ENCODE assay signal across 11 cellular contexts in genomic region chr2:197131558-197131855, GRCh38.
DNase-seq lines count a peak whose midpoint lies in the region; ATAC-seq and TF ChIP-seq lines count a peak whose summit lies in the region.
"Had no signal": no experiment of that assay in that cellular context is flagged by ENCODE, and none has a peak within 500 bp of the region (broad histone marks: within the 10 kb centered on the region; RNA-seq: fewer than 3 reads in every experiment).

No MANE protein-coding gene starts in this region.

- H3K79me2 ChIP-seq in GM23338 (replicated peaks; ENCODE audit: insufficient read depth), result no peaks in the 10 kb centered on the region

- no peak overlapping the region for H3K4me2 ChIP-seq in GM23338

- ATAC-seq in GM21723 (IDR thresholded peaks at IDR 0.05; ENCODE audit: unreplicated experiment) (peak; percentile 71), HG03460 (IDR thresholded peaks at IDR 0.05; ENCODE audit: unreplicated experiment) (peak; percentile 72), GM23338 (no peak)
- ATAC-seq in naive thymus-derived CD4-positive, alpha-beta T cell, result no peak
- ATAC-seq: psoas muscle had no signal

- DNase-seq in T-helper 1 cell, result no peak
- no peak for DNase-seq in naive thymus-derived CD4-positive, alpha-beta T cell
- DNase-seq in NCI-H2081 treated with DMSO at 0.1 percent for 48 hours (lab: John Stamatoyannopoulos, UW), result no peak
- DNase-seq in SIG-M5 treated with dmso at 0.1 percent for 504 hours (lab: John Stamatoyannopoulos, UW; ENCODE audit: unreplicated experiment), result no peak
- no peak for DNase-seq in GM23338 (ENCODE audit: low spot score)
- DNase-seq: NCI-H1436 treated with DMSO at 0.1 percent for 48 hours, psoas muscle had no signal

- H2AFZ ChIP-seq in GM23338, result no peak overlapping the region

- H3K36me3 ChIP-seq in naive thymus-derived CD4-positive, alpha-beta T cell (ENCODE audit: control insufficient read depth in 2 of 3, insufficient read depth in 3 of 3, low read length in 3 of 3), result peaks cover 7 to 30% (median 12%) of the 10 kb centered on the region in 3 experiments
- no peaks in the 10 kb centered on the region for H3K36me3 ChIP-seq in GM23338 (ENCODE audit: insufficient read depth)

- no peaks in the 10 kb centered on the region for H3K27me3 ChIP-seq in naive thymus-derived CD4-positive, alpha-beta T cell (ENCODE audit: control insufficient read depth in 2 of 2, insufficient read depth in 2 of 2, low read length in 2 of 2)
- no peaks in the 10 kb centered on the region for H3K27me3 ChIP-seq in GM23338 (ENCODE audit: insufficient read depth)

- H3K4me3 Mint-ChIP-seq in T-helper 1 cell treated with Interleukin-12 subunit alpha and Interleukin-12 subunit beta and Interleukin-4 antibody, amounts not matched to agents 30 μg/mL and 1 μg/mL, for 36 hours, result no peak overlapping the region
- H3K4me3 Mint-ChIP-seq in naive thymus-derived CD4-positive, alpha-beta T cell, result peak overlapping the region in 6 of 10 donors; percentile 2 to 70 (median 27)
- no peak overlapping the region for H3K4me3 Mint-ChIP-seq in GM23338

- peaks cover 47 to 58% of the 10 kb centered on the region in 2 donors for H3K4me1 ChIP-seq in naive thymus-derived CD4-positive, alpha-beta T cell (ENCODE audit: control insufficient read depth in 2 of 2, insufficient read depth in 2 of 2, low read length in 2 of 2)
- H3K4me1 ChIP-seq in GM23338 (ENCODE audit: insufficient read depth), result no peaks in the 10 kb centered on the region
- H3K4me1 ChIP-seq: psoas muscle had no signal

- no peak overlapping the region for H3K4me3 ChIP-seq in naive thymus-derived CD4-positive, alpha-beta T cell (ENCODE audit: low read length)
- no peak overlapping the region for H3K4me3 ChIP-seq in GM23338
- H3K4me3 ChIP-seq: psoas muscle had no signal

- peaks cover 62% of the 10 kb centered on the region for H3K4me1 Mint-ChIP-seq in T-helper 1 cell treated with Interleukin-12 subunit alpha and Interleukin-12 subunit beta and Interleukin-4 antibody, amounts not matched to agents 30 μg/mL and 1 μg/mL, for 36 hours (ENCODE audit: low read depth)
- H3K4me1 Mint-ChIP-seq in naive thymus-derived CD4-positive, alpha-beta T cell, result peaks cover 68 to 95% (median 87%) of the 10 kb centered on the region in 7 donors
- peaks cover 6% of the 10 kb centered on the region for H3K4me1 Mint-ChIP-seq in GM23338

- H3K36me3 Mint-ChIP-seq in T-helper 1 cell treated with Interleukin-12 subunit alpha and Interleukin-12 subunit beta and Interleukin-4 antibody, amounts not matched to agents 30 μg/mL and 1 μg/mL, for 36 hours (ENCODE audit: low read depth), result peaks cover 52% of the 10 kb centered on the region
- H3K36me3 Mint-ChIP-seq in naive thymus-derived CD4-positive, alpha-beta T cell, result peaks cover 6 to 45% (median 39%) of the 10 kb centered on the region in 5 donors
- no peaks in the 10 kb centered on the region for H3K36me3 Mint-ChIP-seq in GM23338 (ENCODE audit: low read depth)

- CTCF ChIA-PET in naive thymus-derived CD4-positive, alpha-beta T cell (lab: Charles Lee), result no interaction called here

- no peaks in the 10 kb centered on the region for H3K9me2 ChIP-seq in GM23338 (ENCODE audit: insufficient read depth)

- H3K9me3 ChIP-seq in naive thymus-derived CD4-positive, alpha-beta T cell (ENCODE audit: control insufficient read depth in 2 of 3, low read length in 3 of 3), result no peaks in the 10 kb centered on the region
- H3K9me3 ChIP-seq: psoas muscle had no signal

- no peak for TF ChIP-seq CTCF in GM23338 (conservative IDR thresholded peaks at IDR 0.05; ENCODE audit: low read depth in 2 of 2)

- intact Hi-C loops in naive thymus-derived CD4-positive, alpha-beta T cell (cut with micrococcal nuclease), result loop anchor here (2.0 to 5.0 kb wide), 3 partner anchors 21 to 181 kb away; partner anchors contain the start of gene ANKRD44 (in 1 of the 2)

- POLR2A ChIA-PET in naive thymus-derived CD4-positive, alpha-beta T cell (lab: Charles Lee), result interaction anchor here (1.1 to 1.2 kb wide), 2 partner anchors 14 to 18 kb away, joined by 4 to 5 read pairs; no protein-coding TSS in a partner anchor

- H3K9me3 Mint-ChIP-seq in T-helper 1 cell treated with Interleukin-12 subunit alpha and Interleukin-12 subunit beta and Interleukin-4 antibody, amounts not matched to agents 30 μg/mL and 1 μg/mL, for 36 hours, result no peaks in the 10 kb centered on the region
- H3K9me3 Mint-ChIP-seq in naive thymus-derived CD4-positive, alpha-beta T cell, result peaks cover 0 to 7% (median 0%) of the 10 kb centered on the region in 11 donors
- H3K9me3 Mint-ChIP-seq in GM23338, result no peaks in the 10 kb centered on the region

- no peaks in the 10 kb centered on the region; the same call in 1 of the 2 replicates for H4K20me1 ChIP-seq in GM23338 (replicated peaks; ENCODE audit: insufficient read depth)

- no peaks in the 10 kb centered on the region for H3K27me3 Mint-ChIP-seq in T-helper 1 cell treated with Interleukin-12 subunit alpha and Interleukin-12 subunit beta and Interleukin-4 antibody, amounts not matched to agents 30 μg/mL and 1 μg/mL, for 36 hours (ENCODE audit: low read depth)
- no peaks in the 10 kb centered on the region for H3K27me3 Mint-ChIP-seq in naive thymus-derived CD4-positive, alpha-beta T cell
- peaks cover 3% of the 10 kb centered on the region for H3K27me3 Mint-ChIP-seq in GM23338 (ENCODE audit: insufficient read depth, low read depth, poor library complexity)

- H3F3A ChIP-seq in GM23338 (replicated peaks; ENCODE audit: low read depth), result no peaks in the 10 kb centered on the region

- H3K27ac Mint-ChIP-seq in T-helper 1 cell treated with Interleukin-12 subunit alpha and Interleukin-12 subunit beta and Interleukin-4 antibody, amounts not matched to agents 30 μg/mL and 1 μg/mL, for 36 hours, result peak overlapping the region; percentile 38
- H3K27ac Mint-ChIP-seq in naive thymus-derived CD4-positive, alpha-beta T cell, result peak overlapping the region; percentile 27 to 95 (median 86)
- H3K27ac Mint-ChIP-seq in GM23338, result no peak overlapping the region

- H3K27ac ChIP-seq in naive thymus-derived CD4-positive, alpha-beta T cell (ENCODE audit: low read depth, low read length), result peak overlapping the region; percentile 56
- no peak overlapping the region for H3K27ac ChIP-seq in GM23338 (ENCODE audit: low read depth)
- H3K27ac ChIP-seq: 22Rv1, psoas muscle had no signal

TF ChIP-seq in GM23338, 12 proteins besides CTCF, POLR2A, EP300 and RAD21 (continues in another document):
- TF ChIP-seq EZH2phosphoT487 (IDR thresholded peaks at IDR 0.05; ENCODE audit: unreplicated experiment), result no peak
- no peak for TF ChIP-seq ZNF331 (CRISPR knock-in tag; IDR thresholded peaks at IDR 0.05; ENCODE audit: low read depth)
- no peak for TF ChIP-seq ZNF114 (CRISPR knock-in tag; IDR thresholded peaks at IDR 0.05)
- no peak for TF ChIP-seq CREB1 (CRISPR knock-in tag; IDR thresholded peaks at IDR 0.05; ENCODE audit: low read depth)
- no peak for TF ChIP-seq JUNB (IDR thresholded peaks at IDR 0.05; ENCODE audit: unreplicated experiment)
- TF ChIP-seq STAT1 (IDR thresholded peaks at IDR 0.05; ENCODE audit: unreplicated experiment), result no peak

Comparison
In these comparisons a context has a peak if more than half of its experiments do, and no peak if none do; other contexts are left out.
1. H3K4me3 Mint-ChIP-seq: peak in naive thymus-derived CD4-positive, alpha-beta T cell (6 of 10); none in T-helper 1 cell treated with Interleukin-12 subunit alpha and Interleukin-12 subunit beta and Interleukin-4 antibody, amounts not matched to agents 30 μg/mL and 1 μg/mL, for 36 hours (single experiment) and GM23338 (single experiment).
2. ATAC-seq: peak in GM21723 (single experiment) and HG03460 (single experiment); none in naive thymus-derived CD4-positive, alpha-beta T cell (single experiment) and GM23338 (single experiment).